ENCODE assay signal across 15 cellular contexts in the genomic region with DNA sequence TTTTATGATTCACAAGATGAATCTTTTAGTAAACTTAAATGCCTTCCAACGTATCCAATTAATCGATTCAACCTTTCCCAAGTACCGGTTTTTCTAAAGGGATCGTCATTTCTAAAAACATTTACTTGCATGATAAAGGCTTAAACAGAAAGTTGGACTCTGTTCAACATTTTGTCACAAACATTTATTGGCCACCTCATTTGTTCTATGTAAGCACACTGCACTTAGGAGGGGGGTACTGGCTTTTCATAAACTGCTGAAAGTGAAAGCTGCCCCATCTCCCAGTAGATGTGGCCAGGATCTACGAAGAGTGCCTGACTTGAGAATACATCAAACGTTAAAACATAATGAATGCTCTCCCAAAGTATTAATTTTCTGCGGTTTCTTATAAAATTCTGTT. TPM values are rescaled to one million over a fixed set of nuclear protein-coding genes. Genes with fewer than 3 reads are reported as not detected.
A peak's percentile ranks its signal among the peaks of the same experiment; 100 is the strongest.
DNase-seq lines count a peak whose midpoint lies in the region; ATAC-seq and TF ChIP-seq lines count a peak whose summit lies in the region.
"Had no signal": no experiment of that assay in that cellular context is flagged by ENCODE, and none has a peak within 500 bp of the region (broad histone marks: within the 10 kb centered on the region; RNA-seq: fewer than 3 reads in every experiment).

No MANE protein-coding gene starts in this region.

- TF ChIP-seq CTCF in AG10803 (conservative IDR thresholded peaks at IDR 0.05; ENCODE audit: low read length) (no peak), coronary artery (IDR thresholded peaks at IDR 0.05) (no peak), mucosa of descending colon (IDR thresholded peaks at IDR 0.05) (no peak)

- H3K4me1 ChIP-seq in mucosa of descending colon (ENCODE audit: low read depth): no peaks in the 10 kb centered on the region

- H3K27me3 Mint-ChIP-seq in effector memory CD8-positive, alpha-beta T cell: peaks cover 0 to 5% of the 10 kb centered on the region in 2 donors
- H3K27me3 Mint-ChIP-seq: progenitor cell of endocrine pancreas had no signal

- H3K27ac Mint-ChIP-seq in effector memory CD8-positive, alpha-beta T cell: no peak overlapping the region
- H3K27ac Mint-ChIP-seq: CD4-positive, CD25-positive, alpha-beta regulatory T cell; progenitor cell of endocrine pancreas had no signal

- peak; percentile 20 for ATAC-seq in mucosa of descending colon
- ATAC-seq in effector memory CD8-positive, alpha-beta T cell (replicated peaks): no peak

- H3K4me1 Mint-ChIP-seq in effector memory CD8-positive, alpha-beta T cell (ENCODE audit: low read depth in 2 of 2): no peaks in the 10 kb centered on the region
- H3K4me1 Mint-ChIP-seq: CD4-positive, CD25-positive, alpha-beta regulatory T cell had no signal

- no peaks in the 10 kb centered on the region for H3K36me3 ChIP-seq in mucosa of descending colon (ENCODE audit: low read depth)
- H3K36me3 ChIP-seq: cardiac muscle cell had no signal

- H3K9me3 ChIP-seq in mucosa of descending colon: no peaks in the 10 kb centered on the region

- H3K4me3 ChIP-seq in AG10803 (ENCODE audit: low read length): peak overlapping the region; percentile 0; the same call in 1 of the 2 replicates
- H3K4me3 ChIP-seq in coronary artery: peak overlapping the region; percentile 41
- H3K4me3 ChIP-seq in mucosa of descending colon: no peak overlapping the region
- H3K4me3 ChIP-seq: cardiac muscle cell had no signal

- no peak overlapping the region for H3K27ac ChIP-seq in coronary artery
- H3K27ac ChIP-seq: cardiac muscle cell had no signal

- DNase-seq in AG10803 (ENCODE audit: low read depth): peak; percentile 15
- peak; percentile 67 for DNase-seq in M059J (ENCODE audit: low read depth)
- no peak for DNase-seq in coronary artery (ENCODE audit: low spot score)
- DNase-seq in mucosa of descending colon: no peak
- no peak for DNase-seq in effector memory CD8-positive, alpha-beta T cell
- DNase-seq in activated CD4-positive, alpha-beta T cell treated with anti-CD3 and anti-CD28 coated beads, Interleukin-2, amount 50 U/mL, for 48 hours: no peak
- no peak for DNase-seq in GF-D8 (lab: John Stamatoyannopoulos, UW)
- DNase-seq in activated CD8-positive, alpha-beta memory T cell treated with anti-CD3 and anti-CD28 coated beads for 24 hours: no peak
- DNase-seq: CD4-positive, CD25-positive, alpha-beta regulatory T cell; head of caudate nucleus; MV-4-11; stimulated activated CD4-positive, alpha-beta T cell treated with anti-CD3 and anti-CD28 coated beads, Interleukin-15, amount 100 ng/mL, for 24 hours had no signal

- no peaks in the 10 kb centered on the region for H3K36me3 Mint-ChIP-seq in effector memory CD8-positive, alpha-beta T cell (ENCODE audit: insufficient read depth)

- intact Hi-C loops in mucosa of descending colon (cut with DNase I, micrococcal nuclease): no loop called here

- H3K4me3 Mint-ChIP-seq in effector memory CD8-positive, alpha-beta T cell: no peak overlapping the region
- H3K4me3 Mint-ChIP-seq: CD4-positive, CD25-positive, alpha-beta regulatory T cell had no signal

- H3K9me3 Mint-ChIP-seq in effector memory CD8-positive, alpha-beta T cell: peaks cover 2 to 7% of the 10 kb centered on the region in 2 donors

RNA-seq across cellular contexts. Expression of gene LAMB4, which starts 37.3 kb away (rescaled TPM):
- 0.30 and 0.39 TPM in 2 replicates for total RNA-seq in M059J (2014; rRNA removed; shearing (Covaris generic))
- under 1 TPM in 1 of 3 donors, not detected in 2; 0.22 TPM for total RNA-seq in mucosa of descending colon
- total RNA-seq: cardiac muscle cell; CD4-positive, CD25-positive, alpha-beta regulatory T cell; G401 had no signal

Comparison
In these comparisons a context has a peak if more than half of its experiments do, and no peak if none do; other contexts are left out.
1. DNase-seq: peak in AG10803 (single experiment) and M059J (single experiment); none in coronary artery (single experiment), mucosa of descending colon (0 of 3), effector memory CD8-positive, alpha-beta T cell (0 of 3), activated CD4-positive, alpha-beta T cell treated with anti-CD3 and anti-CD28 coated beads, Interleukin-2, amount 50 U/mL, for 48 hours (0 of 2), GF-D8 (single experiment) and activated CD8-positive, alpha-beta memory T cell treated with anti-CD3 and anti-CD28 coated beads for 24 hours (single experiment).